ENCODE assay signal across 21 cellular contexts in genomic region chr10:132589681-132590080, GRCh38. TPM values are rescaled to one million over a fixed set of nuclear protein-coding genes. Genes with fewer than 3 reads are reported as not detected.
DNase-seq lines count a peak whose midpoint lies in the region; ATAC-seq and TF ChIP-seq lines count a peak whose summit lies in the region.
"Had no signal": no experiment of that assay in that cellular context is flagged by ENCODE, and none has a peak within 500 bp of the region (broad histone marks: within the 10 kb centered on the region; RNA-seq: fewer than 3 reads in every experiment).

No MANE protein-coding gene starts in this region.

- no peaks in the 10 kb centered on the region for H4K20me1 ChIP-seq in PC-3 (ENCODE audit: low read length)

- H3K36me3 ChIP-seq in heart left ventricle = no peaks in the 10 kb centered on the region
- no peaks in the 10 kb centered on the region for H3K36me3 ChIP-seq in upper lobe of left lung
- H3K36me3 ChIP-seq in PC-3 (ENCODE audit: low read depth, low read length) = no peaks in the 10 kb centered on the region

- H3K4me3 ChIP-seq in heart left ventricle = no peak overlapping the region
- H3K4me3 ChIP-seq in upper lobe of left lung = no peak overlapping the region
- H3K4me3 ChIP-seq in PC-3 (ENCODE audit: low read length) = no peak overlapping the region
- H3K4me3 ChIP-seq: A549 had no signal

- H3K4me3 Mint-ChIP-seq in chondrocyte (ENCODE audit: unreplicated experiment) (no peak overlapping the region), naive B cell (peak overlapping the region in 4 of 8 donors; percentile 36 to 89 (median 80))
- no peak overlapping the region for H3K4me3 Mint-ChIP-seq in activated CD4-positive, alpha-beta T cell treated with anti-CD3 and anti-CD28 coated beads, Interleukin-2, amount 10 ng/mL, durations not matched to agents 24 days and 14 days
- H3K4me3 Mint-ChIP-seq: nephron; stimulated activated naive CD8-positive, alpha-beta T cell treated with anti-CD3 and anti-CD28 coated beads, Interleukin-15, Interleukin-2, amounts not matched to agents 100 ng/mL and 50 ng/mL, for 24 hours had no signal

- no peaks in the 10 kb centered on the region for H3K9me2 ChIP-seq in PC-3 (replicated peaks; ENCODE audit: low read length)

- no peak for TF ChIP-seq CTCF in heart left ventricle (IDR thresholded peaks at IDR 0.05)
- no peak for TF ChIP-seq CTCF in chondrocyte (IDR thresholded peaks at IDR 0.05)
- TF ChIP-seq CTCF in upper lobe of left lung (IDR thresholded peaks at IDR 0.05) = no peak
- TF ChIP-seq CTCF in PC-3 (conservative IDR thresholded peaks at IDR 0.05; ENCODE audit: low read depth, low read length) = no peak

- POLR2A ChIA-PET in PC-3 (lab: Charles Lee; ENCODE audit: unreplicated experiment) = no interaction called here

- no TSS peak for BruUV-seq in PC-3 (replicated peaks; lab: Mats Ljungman, UMichigan)

- H3K27ac Mint-ChIP-seq in chondrocyte (ENCODE audit: unreplicated experiment) = peak overlapping the region; percentile 36
- peak overlapping the region in 5 of 6 donors; percentile 72 to 99 (median 89) for H3K27ac Mint-ChIP-seq in naive B cell
- H3K27ac Mint-ChIP-seq in activated CD4-positive, alpha-beta T cell treated with anti-CD3 and anti-CD28 coated beads, Interleukin-2, amount 10 ng/mL, durations not matched to agents 24 days and 14 days = no peak overlapping the region
- H3K27ac Mint-ChIP-seq: stimulated activated naive CD8-positive, alpha-beta T cell treated with anti-CD3 and anti-CD28 coated beads, Interleukin-15, Interleukin-2, amounts not matched to agents 100 ng/mL and 50 ng/mL, for 24 hours had no signal

- intact Hi-C loops in heart left ventricle (cut with DNase I) = loop anchor here (2.0 to 5.0 kb wide), 9 partner anchors 38 to 73 kb away; partner anchors contain the start of gene INPP5A (in 1 of the 10)
- intact Hi-C loops in Right ventricle myocardium superior (cut with DNase I) = loop anchor here (5.0 kb wide), 1 partner anchor 43 kb away; no protein-coding TSS in a partner anchor
- intact Hi-C loops in PC-3 (cut with micrococcal nuclease) = no loop called here
- intact Hi-C loops in activated CD4-positive, alpha-beta T cell treated with anti-CD3 and anti-CD28 coated beads, Interleukin-2, amount 10 ng/mL, durations not matched to agents 24 days and 14 days (cut with micrococcal nuclease) = no loop called here

- no peak overlapping the region for H3K9ac ChIP-seq in PC-3 (ENCODE audit: low read length)

- DNase-seq in heart left ventricle = no peak
- DNase-seq in Right ventricle myocardium superior = no peak
- DNase-seq in chondrocyte (ENCODE audit: low spot score) = peak; percentile 87
- DNase-seq in naive B cell = no peak
- DNase-seq in upper lobe of left lung = peak in 1 of 2 donors; percentile 70
- DNase-seq in SK-N-DZ (ENCODE audit: low spot score) = no peak
- DNase-seq in PC-3 = no peak
- DNase-seq in activated CD4-positive, alpha-beta T cell treated with anti-CD3 and anti-CD28 coated beads, Interleukin-2, amount 10 ng/mL, durations not matched to agents 24 days and 14 days = no peak
- DNase-seq: activated CD4-positive, alpha-beta T cell treated with anti-CD3 and anti-CD28 coated beads for 4 hours; amniotic stem cell; DMS 273 treated with DMSO at 0.1 percent for 48 hours; hippocampal formation; islet precursor cell; mesenchymal stem cell; NCI-H1436 treated with DMSO at 0.1 percent for 48 hours; NCI-H526 treated with DMSO at 0.1 percent for 48 hours; SHP77 had no signal

- TF ChIP-seq EP300 in upper lobe of left lung (IDR thresholded peaks at IDR 0.05) = no peak

- H3K4me1 Mint-ChIP-seq in chondrocyte (ENCODE audit: low read depth) (peaks cover 80% of the 10 kb centered on the region), naive B cell (peaks cover 67 to 91% (median 80%) of the 10 kb centered on the region in 3 donors)
- H3K4me1 Mint-ChIP-seq in activated CD4-positive, alpha-beta T cell treated with anti-CD3 and anti-CD28 coated beads, Interleukin-2, amount 10 ng/mL, durations not matched to agents 24 days and 14 days = peaks cover 48% of the 10 kb centered on the region

- H3K4me1 ChIP-seq in heart left ventricle (peaks cover 26 to 100% (median 82%) of the 10 kb centered on the region in 12 donors), upper lobe of left lung (peaks cover 80 to 94% (median 84%) of the 10 kb centered on the region in 4 donors), PC-3 (ENCODE audit: insufficient read depth, low read length) (peaks cover 31% of the 10 kb centered on the region)

- H3K9me3 ChIP-seq in heart left ventricle (no peaks in the 10 kb centered on the region), upper lobe of left lung (no peaks in the 10 kb centered on the region), PC-3 (ENCODE audit: low read length) (no peaks in the 10 kb centered on the region)
- H3K9me3 ChIP-seq: A549 had no signal

- H3K9me3 Mint-ChIP-seq in chondrocyte (ENCODE audit: low read depth) = no peaks in the 10 kb centered on the region
- peaks cover 0 to 8% (median 4%) of the 10 kb centered on the region in 7 donors for H3K9me3 Mint-ChIP-seq in naive B cell
- peaks cover 8% of the 10 kb centered on the region for H3K9me3 Mint-ChIP-seq in activated CD4-positive, alpha-beta T cell treated with anti-CD3 and anti-CD28 coated beads, Interleukin-2, amount 10 ng/mL, durations not matched to agents 24 days and 14 days
- H3K9me3 Mint-ChIP-seq: IgD-negative memory B cell; nephron; stimulated activated naive CD8-positive, alpha-beta T cell treated with anti-CD3 and anti-CD28 coated beads, Interleukin-15, Interleukin-2, amounts not matched to agents 100 ng/mL and 50 ng/mL, for 24 hours had no signal

- H3K27me3 Mint-ChIP-seq in chondrocyte (ENCODE audit: low read depth) (no peaks in the 10 kb centered on the region), naive B cell (no peaks in the 10 kb centered on the region)
- no peaks in the 10 kb centered on the region for H3K27me3 Mint-ChIP-seq in activated CD4-positive, alpha-beta T cell treated with anti-CD3 and anti-CD28 coated beads, Interleukin-2, amount 10 ng/mL, durations not matched to agents 24 days and 14 days
- H3K27me3 Mint-ChIP-seq: IgD-negative memory B cell; stimulated activated naive CD8-positive, alpha-beta T cell treated with anti-CD3 and anti-CD28 coated beads, Interleukin-15, Interleukin-2, amounts not matched to agents 100 ng/mL and 50 ng/mL, for 24 hours had no signal

- CTCF ChIA-PET in PC-3 (lab: Charles Lee) = no interaction called here

- H3F3A ChIP-seq in PC-3 (ENCODE audit: low read length, unreplicated experiment) = no peaks in the 10 kb centered on the region

- ATAC-seq in heart left ventricle (no peak), Right ventricle myocardium superior (ENCODE audit: poor library complexity) (no peak), naive B cell (ENCODE audit: low read depth in 2 of 2) (no peak), upper lobe of left lung (ENCODE audit: low FRiP score in 2 of 2) (no peak), PC-3 (no peak)

- no peak for TF ChIP-seq POLR2A in heart left ventricle (IDR thresholded peaks at IDR 0.05)
- no peak for TF ChIP-seq POLR2A in upper lobe of left lung (IDR thresholded peaks at IDR 0.05)

- H3K79me2 ChIP-seq in PC-3 (ENCODE audit: low read length) = peaks cover 73% of the 10 kb centered on the region

- no peak overlapping the region for H3K4me2 ChIP-seq in PC-3 (ENCODE audit: low read length)

- H3K27ac ChIP-seq in heart left ventricle = peak overlapping the region in 11 of 12 donors; percentile 66 to 87 (median 78)
- H3K27ac ChIP-seq in upper lobe of left lung = peak overlapping the region; percentile 71 to 79 (median 78)
- H3K27ac ChIP-seq in PC-3 (ENCODE audit: low read length) = no peak overlapping the region

- H2AFZ ChIP-seq in PC-3 (ENCODE audit: low read length) = no peak overlapping the region

- H3K36me3 Mint-ChIP-seq in chondrocyte (ENCODE audit: low read depth) (no peaks in the 10 kb centered on the region), naive B cell (peaks cover 4 to 8% of the 10 kb centered on the region in 2 donors)
- H3K36me3 Mint-ChIP-seq in activated CD4-positive, alpha-beta T cell treated with anti-CD3 and anti-CD28 coated beads, Interleukin-2, amount 10 ng/mL, durations not matched to agents 24 days and 14 days (ENCODE audit: low read depth) = peaks cover 6% of the 10 kb centered on the region

- 90 to 96% (median 94%) methylated on average over 12 to 16 of the region's 16 CpGs for WGBS in heart left ventricle, 4 donors
- 92 to 95% methylated on average over 10 to 15 of the region's 16 CpGs for WGBS in upper lobe of left lung, 2 donors

- H3K27me3 ChIP-seq in heart left ventricle (no peaks in the 10 kb centered on the region), upper lobe of left lung (no peaks in the 10 kb centered on the region), PC-3 (ENCODE audit: low read length) (no peaks in the 10 kb centered on the region)

RNA-seq across cellular contexts. Expression of gene INPP5A, which starts 52.1 kb away (rescaled TPM):
- total RNA-seq in heart left ventricle = 100 to 1,000 TPM in 6 of 9 donors, 10 to 100 TPM in 3; 78.1 to 179 (median 113) TPM
- polyA plus RNA-seq in heart left ventricle = 10 to 100 TPM; 38.6 to 60.1 TPM
- 99.1 TPM for total RNA-seq in Right ventricle myocardium superior
- 29.5 to 40.6 TPM (median 40.1 TPM) in 3 replicates for total RNA-seq in chondrocyte
- 1 to 10 TPM; 1.3 to 6.7 (median 2.1) TPM for polyA plus RNA-seq in naive B cell (ENCODE audit: low read depth in 6 of 6)
- total RNA-seq in upper lobe of left lung = 10 to 100 TPM; 28.6 to 81.7 (median 44.8) TPM
- polyA plus RNA-seq in SK-N-DZ (2014; cell fraction: cytosol; rRNA removed) = 23.6 and 25.3 TPM in 2 replicates
- 13.8 and 15.2 TPM in 2 replicates for polyA plus RNA-seq in SK-N-DZ (2014; cell fraction: nucleus; rRNA removed)
- 22.6 and 27.8 TPM in 2 replicates for total RNA-seq in PC-3 (2014; rRNA removed)
- total RNA-seq in activated CD4-positive, alpha-beta T cell treated with anti-CD3 and anti-CD28 coated beads, Interleukin-2, amount 10 ng/mL, durations not matched to agents 24 days and 14 days = 10.3 and 10.5 TPM in 2 replicates

Comparison
In these comparisons a context has a peak if more than half of its experiments do, and no peak if none do; other contexts are left out.
1. intact Hi-C loops: an anchor here in heart left ventricle (2.0 to 5.0 kb wide) and Right ventricle myocardium superior (5.0 kb wide); none called in PC-3 and activated CD4-positive, alpha-beta T cell treated with anti-CD3 and anti-CD28 coated beads, Interleukin-2, amount 10 ng/mL, durations not matched to agents 24 days and 14 days.